1 cellular context compared by ENCODE assay signal in genomic region chr6:158798311-158798710, GRCh38.
TF ChIP-seq lines count a peak whose summit lies in the region.

No MANE protein-coding gene starts in this region.

TF ChIP-seq in SK-N-SH, 30 proteins besides CTCF, POLR2A, EP300 and RAD21:
- TF ChIP-seq, protein P1, sequence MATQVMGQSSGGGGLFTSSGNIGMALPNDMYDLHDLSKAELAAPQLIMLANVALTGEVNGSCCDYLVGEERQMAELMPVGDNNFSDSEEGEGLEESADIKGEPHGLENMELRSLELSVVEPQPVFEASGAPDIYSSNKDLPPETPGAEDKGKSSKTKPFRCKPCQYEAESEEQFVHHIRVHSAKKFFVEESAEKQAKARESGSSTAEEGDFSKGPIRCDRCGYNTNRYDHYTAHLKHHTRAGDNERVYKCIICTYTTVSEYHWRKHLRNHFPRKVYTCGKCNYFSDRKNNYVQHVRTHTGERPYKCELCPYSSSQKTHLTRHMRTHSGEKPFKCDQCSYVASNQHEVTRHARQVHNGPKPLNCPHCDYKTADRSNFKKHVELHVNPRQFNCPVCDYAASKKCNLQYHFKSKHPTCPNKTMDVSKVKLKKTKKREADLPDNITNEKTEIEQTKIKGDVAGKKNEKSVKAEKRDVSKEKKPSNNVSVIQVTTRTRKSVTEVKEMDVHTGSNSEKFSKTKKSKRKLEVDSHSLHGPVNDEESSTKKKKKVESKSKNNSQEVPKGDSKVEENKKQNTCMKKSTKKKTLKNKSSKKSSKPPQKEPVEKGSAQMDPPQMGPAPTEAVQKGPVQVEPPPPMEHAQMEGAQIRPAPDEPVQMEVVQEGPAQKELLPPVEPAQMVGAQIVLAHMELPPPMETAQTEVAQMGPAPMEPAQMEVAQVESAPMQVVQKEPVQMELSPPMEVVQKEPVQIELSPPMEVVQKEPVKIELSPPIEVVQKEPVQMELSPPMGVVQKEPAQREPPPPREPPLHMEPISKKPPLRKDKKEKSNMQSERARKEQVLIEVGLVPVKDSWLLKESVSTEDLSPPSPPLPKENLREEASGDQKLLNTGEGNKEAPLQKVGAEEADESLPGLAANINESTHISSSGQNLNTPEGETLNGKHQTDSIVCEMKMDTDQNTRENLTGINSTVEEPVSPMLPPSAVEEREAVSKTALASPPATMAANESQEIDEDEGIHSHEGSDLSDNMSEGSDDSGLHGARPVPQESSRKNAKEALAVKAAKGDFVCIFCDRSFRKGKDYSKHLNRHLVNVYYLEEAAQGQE (IDR thresholded peaks at IDR 0.05; ENCODE audit: low read depth, low read length), result no peak
- TF ChIP-seq TCF12 (IDR thresholded peaks at IDR 0.05), result no peak
- TF ChIP-seq, protein P2, sequence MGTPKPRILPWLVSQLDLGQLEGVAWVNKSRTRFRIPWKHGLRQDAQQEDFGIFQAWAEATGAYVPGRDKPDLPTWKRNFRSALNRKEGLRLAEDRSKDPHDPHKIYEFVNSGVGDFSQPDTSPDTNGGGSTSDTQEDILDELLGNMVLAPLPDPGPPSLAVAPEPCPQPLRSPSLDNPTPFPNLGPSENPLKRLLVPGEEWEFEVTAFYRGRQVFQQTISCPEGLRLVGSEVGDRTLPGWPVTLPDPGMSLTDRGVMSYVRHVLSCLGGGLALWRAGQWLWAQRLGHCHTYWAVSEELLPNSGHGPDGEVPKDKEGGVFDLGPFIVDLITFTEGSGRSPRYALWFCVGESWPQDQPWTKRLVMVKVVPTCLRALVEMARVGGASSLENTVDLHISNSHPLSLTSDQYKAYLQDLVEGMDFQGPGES (IDR thresholded peaks at IDR 0.05; ENCODE audit: low read depth, low read length), result no peak
- TF ChIP-seq RXRA (IDR thresholded peaks at IDR 0.05; ENCODE audit: borderline replicate concordance, low read depth), result no peak
- no peak for TF ChIP-seq YY1 (IDR thresholded peaks at IDR 0.05; ENCODE audit: low read depth)
- no peak for TF ChIP-seq MEF2A (IDR thresholded peaks at IDR 0.05; ENCODE audit: borderline replicate concordance, low read depth)
- no peak for TF ChIP-seq SMC3 (IDR thresholded peaks at IDR 0.05; ENCODE audit: low read depth, low read length)
- no peak for TF ChIP-seq TEAD4 (IDR thresholded peaks at IDR 0.05; ENCODE audit: borderline replicate concordance, insufficient read depth)
- TF ChIP-seq NRF1 (IDR thresholded peaks at IDR 0.05; ENCODE audit: low read depth, low read length), result no peak
- TF ChIP-seq POLR2AphosphoS5 (IDR thresholded peaks at IDR 0.05; ENCODE audit: low read depth, low read length), result no peak
